ENCODE assay signal across 24 cellular contexts in the genomic region with DNA sequence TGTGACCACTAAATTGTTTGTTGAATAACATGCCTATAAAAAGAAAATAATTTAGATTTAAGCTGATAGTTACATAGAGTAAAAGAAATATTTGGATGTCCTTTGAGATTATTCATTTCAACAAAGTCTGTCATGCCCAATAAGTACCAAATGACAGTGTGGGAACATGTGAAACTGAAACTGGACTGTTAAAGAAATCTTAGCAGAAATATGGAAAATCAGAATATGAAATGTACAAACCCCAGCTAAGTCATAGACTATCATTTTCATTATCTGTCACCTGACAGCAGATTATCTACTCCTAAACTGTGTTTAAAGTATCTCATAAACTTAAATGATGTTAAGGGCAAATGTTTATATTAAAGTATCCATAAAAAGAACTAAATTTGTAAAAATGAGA.
"Had no signal": no experiment of that assay in that cellular context is flagged by ENCODE, and none has a peak within 500 bp of the region (broad histone marks: within the 10 kb centered on the region; RNA-seq: fewer than 3 reads in every experiment).

No MANE protein-coding gene starts in this region.

- DNase-seq: dermis blood vessel endothelial cell; esophagus squamous epithelium; foreskin keratinocyte; immature natural killer cell; left cardiac atrium; left ventricle myocardium superior; mesenchymal stem cell; midbrain; nucleus accumbens; right lobe of liver; stimulated activated CD4-positive, alpha-beta T cell treated with anti-CD3 and anti-CD28 coated beads, Interleukin-4, amount 100 ng/mL, for 1 hour; stimulated activated CD8-positive, alpha-beta memory T cell treated with anti-CD3 and anti-CD28 coated beads, Interleukin-4, amount 100 ng/mL, for 48 hours; stimulated activated naive CD8-positive, alpha-beta T cell treated with anti-CD3 and anti-CD28 coated beads, Interleukin-15, Interleukin-2, amounts not matched to agents 100 U/mL and 50 U/mL, for 24 hours; tibial artery; upper lobe of left lung; uterus had no signal

- H3K27ac ChIP-seq: esophagus squamous epithelium, foreskin keratinocyte, neural progenitor cell, parathyroid adenoma, prostate gland, right lobe of liver, suprapubic skin, tibial artery, upper lobe of left lung, uterus had no signal

- FAIRE-seq: keratinocyte had no signal

- H3K9me3 Mint-ChIP-seq: natural killer cell treated with Interleukin-12 subunit alpha and Interleukin-12 subunit beta and Interleukin-15 and Interleukin-18, amount 100 ng/mL, for 72 hours; neural progenitor cell had no signal

- H3K9me3 ChIP-seq: esophagus squamous epithelium, prostate gland, right lobe of liver, suprapubic skin, tibial artery, upper lobe of left lung, uterus had no signal

- H3K36me3 Mint-ChIP-seq: immature natural killer cell; natural killer cell treated with Interleukin-12 subunit alpha and Interleukin-12 subunit beta and Interleukin-15 and Interleukin-18, amount 100 ng/mL, for 72 hours; neural progenitor cell; stimulated activated effector memory CD8-positive, alpha-beta T cell treated with anti-CD3 and anti-CD28 coated beads, Interleukin-12 subunit alpha, Interleukin-12 subunit beta, amount 100 ng/mL, for 72 hours had no signal

- H3K4me1 ChIP-seq: esophagus squamous epithelium, foreskin keratinocyte, neural progenitor cell, parathyroid adenoma, prostate gland, right lobe of liver, suprapubic skin, tibial artery, upper lobe of left lung, uterus had no signal

- H3K27me3 Mint-ChIP-seq: natural killer cell treated with Interleukin-12 subunit alpha and Interleukin-12 subunit beta and Interleukin-15 and Interleukin-18, amount 100 ng/mL, for 72 hours had no signal

- H3K4me3 ChIP-seq: esophagus squamous epithelium, lung, neural progenitor cell, prostate gland, right lobe of liver, suprapubic skin, tibial artery, upper lobe of left lung, uterus had no signal

- H3K4me3 Mint-ChIP-seq: immature natural killer cell; natural killer cell treated with Interleukin-12 subunit alpha and Interleukin-12 subunit beta and Interleukin-15 and Interleukin-18, amount 100 ng/mL, for 72 hours; neural progenitor cell; stimulated activated effector memory CD8-positive, alpha-beta T cell treated with anti-CD3 and anti-CD28 coated beads, Interleukin-12 subunit alpha, Interleukin-12 subunit beta, amount 100 ng/mL, for 72 hours had no signal

- H3K4me1 Mint-ChIP-seq: immature natural killer cell; stimulated activated effector memory CD8-positive, alpha-beta T cell treated with anti-CD3 and anti-CD28 coated beads, Interleukin-12 subunit alpha, Interleukin-12 subunit beta, amount 100 ng/mL, for 72 hours had no signal

- ATAC-seq: foreskin keratinocyte; left cardiac atrium; left ventricle myocardium superior; natural killer cell treated with Interleukin-12 subunit alpha and Interleukin-12 subunit beta and Interleukin-15 and Interleukin-18, amount 100 ng/mL, for 72 hours; right lobe of liver; stimulated activated effector memory CD8-positive, alpha-beta T cell treated with anti-CD3 and anti-CD28 coated beads, Interleukin-12 subunit alpha, Interleukin-12 subunit beta, amount 100 ng/mL, for 72 hours; stimulated activated naive CD8-positive, alpha-beta T cell treated with anti-CD3 and anti-CD28 coated beads, Interleukin-15, Interleukin-2, amounts not matched to agents 100 U/mL and 50 U/mL, for 24 hours had no signal

- H3K9ac ChIP-seq: neural progenitor cell, parathyroid adenoma had no signal

- H3K36me3 ChIP-seq: esophagus squamous epithelium, neural progenitor cell, prostate gland, right lobe of liver, suprapubic skin, tibial artery, upper lobe of left lung had no signal

- H3K27ac Mint-ChIP-seq: immature natural killer cell; natural killer cell treated with Interleukin-12 subunit alpha and Interleukin-12 subunit beta and Interleukin-15 and Interleukin-18, amount 100 ng/mL, for 72 hours; neural progenitor cell; stimulated activated effector memory CD8-positive, alpha-beta T cell treated with anti-CD3 and anti-CD28 coated beads, Interleukin-12 subunit alpha, Interleukin-12 subunit beta, amount 100 ng/mL, for 72 hours had no signal
